ENCODE assay signal across 1 cellular context in genomic region chr6:41536884-41537347, GRCh38.
TF ChIP-seq lines count a peak whose summit lies in the region.

No MANE protein-coding gene starts in this region.

TF ChIP-seq in HEK293, 187 proteins besides CTCF, POLR2A, EP300 and RAD21 (continued from another document):
- TF ChIP-seq ZNF214 (tag by site-specific recombination; IDR thresholded peaks at IDR 0.05; ENCODE audit: borderline replicate concordance) (no peak), ZNF704 (tag by site-specific recombination; IDR thresholded peaks at IDR 0.05) (no peak), ZNF510 (tag by site-specific recombination; IDR thresholded peaks at IDR 0.05; ENCODE audit: insufficient replicate concordance) (no peak), ZBTB44 (tag by site-specific recombination; IDR thresholded peaks at IDR 0.05) (no peak)
TF ChIP-seq in HEK293: peak in this region for 11.
